21 cellular contexts compared by ENCODE assay signal in the genomic region with DNA sequence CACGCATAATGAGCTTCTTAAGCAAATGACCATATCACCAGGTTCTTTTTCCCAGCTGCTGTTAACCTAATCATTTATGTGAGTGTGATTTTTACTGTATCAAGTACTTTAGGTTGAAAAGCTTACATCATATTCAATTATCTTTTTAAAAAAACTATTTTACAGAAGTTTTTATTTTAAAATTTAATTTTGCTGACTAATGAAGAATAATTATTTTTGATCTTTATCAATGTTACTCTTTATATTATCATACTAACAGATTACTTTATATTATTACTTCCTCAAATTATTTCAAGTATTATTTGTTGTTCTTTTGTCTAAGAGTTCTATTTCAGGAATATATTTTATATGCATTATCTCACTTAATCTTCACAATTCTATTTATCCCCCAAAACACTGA.
"Had no signal": no experiment of that assay in that cellular context is flagged by ENCODE, and none has a peak within 500 bp of the region (broad histone marks: within the 10 kb centered on the region; RNA-seq: fewer than 3 reads in every experiment).

No MANE protein-coding gene starts in this region.

- FAIRE-seq: islet of Langerhans had no signal

- H3K4me3 ChIP-seq: lower lobe of right lung, ovary, tibial artery, upper lobe of right lung, vagina had no signal

- DNase-seq: effector memory CD4-positive, alpha-beta T cell; foreskin keratinocyte; head of caudate nucleus; lower lobe of right lung; naive B cell; nucleus accumbens; ovary; right cardiac atrium; stimulated activated CD4-positive, alpha-beta T cell treated with anti-CD3 and anti-CD28 coated beads, Interleukin-15, amount 100 ng/mL, for 24 hours; stimulated activated CD4-positive, alpha-beta T cell treated with anti-CD3 and anti-CD28 coated beads, Interleukin-1b, Interleukin-23, amount 100 ng/mL, for 48 hours; stimulated activated CD4-positive, alpha-beta T cell treated with anti-CD3 and anti-CD28 coated beads, Interleukin-4, amount 100 ng/mL, for 24 hours; tibial artery; upper lobe of right lung had no signal

- ATAC-seq: foreskin keratinocyte; left lobe of liver; lower lobe of right lung; right cardiac atrium; stimulated activated memory B cell treated with anti-CD40 and anti-IgM and Interleukin-4, amounts not matched to agents 10 μg/mL and 1 μg/mL and 100 μg/mL, for 72 hours; upper lobe of right lung had no signal

- H3K4me1 ChIP-seq: foreskin keratinocyte, lower lobe of right lung, tibial artery, upper lobe of right lung, vagina had no signal

- H3K4me3 Mint-ChIP-seq: memory B cell; naive B cell; neural crest cell; stimulated activated memory B cell treated with anti-CD40 and anti-IgM and Interleukin-4, amounts not matched to agents 10 μg/mL and 1 μg/mL and 100 μg/mL, for 72 hours; stimulated activated naive CD8-positive, alpha-beta T cell treated with anti-CD3 and anti-CD28 coated beads, Interleukin-15, Interleukin-2, amounts not matched to agents 100 ng/mL and 50 ng/mL, for 24 hours had no signal

- H3K27ac ChIP-seq: foreskin keratinocyte, lower lobe of right lung, ovary, tibial artery, upper lobe of right lung, vagina had no signal

- H3K27me3 Mint-ChIP-seq: memory B cell; naive B cell; progenitor cell of endocrine pancreas; stimulated activated memory B cell treated with anti-CD40 and anti-IgM and Interleukin-4, amounts not matched to agents 10 μg/mL and 1 μg/mL and 100 μg/mL, for 72 hours; stimulated activated naive CD8-positive, alpha-beta T cell treated with anti-CD3 and anti-CD28 coated beads, Interleukin-15, Interleukin-2, amounts not matched to agents 100 ng/mL and 50 ng/mL, for 24 hours had no signal

- H3K9me3 ChIP-seq: lower lobe of right lung, ovary, tibial artery, upper lobe of right lung, vagina had no signal

- H3K27ac Mint-ChIP-seq: memory B cell; naive B cell; progenitor cell of endocrine pancreas; stimulated activated memory B cell treated with anti-CD40 and anti-IgM and Interleukin-4, amounts not matched to agents 10 μg/mL and 1 μg/mL and 100 μg/mL, for 72 hours; stimulated activated naive CD8-positive, alpha-beta T cell treated with anti-CD3 and anti-CD28 coated beads, Interleukin-15, Interleukin-2, amounts not matched to agents 100 ng/mL and 50 ng/mL, for 24 hours had no signal

- H3K4me1 Mint-ChIP-seq: memory B cell; naive B cell; stimulated activated memory B cell treated with anti-CD40 and anti-IgM and Interleukin-4, amounts not matched to agents 10 μg/mL and 1 μg/mL and 100 μg/mL, for 72 hours had no signal

- H3K36me3 ChIP-seq: ovary, vagina had no signal

- H3K9me3 Mint-ChIP-seq: stimulated activated memory B cell treated with anti-CD40 and anti-IgM and Interleukin-4, amounts not matched to agents 10 μg/mL and 1 μg/mL and 100 μg/mL, for 72 hours; stimulated activated naive CD8-positive, alpha-beta T cell treated with anti-CD3 and anti-CD28 coated beads, Interleukin-15, Interleukin-2, amounts not matched to agents 100 ng/mL and 50 ng/mL, for 24 hours had no signal

- H3K27me3 ChIP-seq: foreskin keratinocyte, ovary, tibial artery, upper lobe of right lung, vagina had no signal

- H3K36me3 Mint-ChIP-seq: memory B cell; naive B cell; stimulated activated memory B cell treated with anti-CD40 and anti-IgM and Interleukin-4, amounts not matched to agents 10 μg/mL and 1 μg/mL and 100 μg/mL, for 72 hours had no signal
